In genomic region chr10:30432631-30433285, GRCh38 we compare ENCODE assay signal across 7 cellular contexts. TPM values are rescaled to one million over a fixed set of nuclear protein-coding genes. Genes with fewer than 3 reads are reported as not detected.
DNase-seq lines count a peak whose midpoint lies in the region; ATAC-seq and TF ChIP-seq lines count a peak whose summit lies in the region.

No MANE protein-coding gene starts in this region.

- no peaks in the 10 kb centered on the region for H3K27me3 ChIP-seq in hepatocyte

- no peaks in the 10 kb centered on the region for H3K9me3 Mint-ChIP-seq in activated CD8-positive, alpha-beta T cell treated with anti-CD3 and anti-CD28 coated beads, Interleukin-2, amount 10 ng/mL, durations not matched to agents 7 days and 5 days (ENCODE audit: insufficient read depth)

- peak overlapping the region; percentile 52 for H2AFZ ChIP-seq in hepatocyte

- H3K27ac ChIP-seq in hepatocyte: peak overlapping the region; percentile 98
- peak overlapping the region; percentile 69 to 100 (median 97) for H3K27ac ChIP-seq in skin epidermis

- POLR2A ChIA-PET in activated CD8-positive, alpha-beta T cell treated with anti-CD3 and anti-CD28 coated beads, Interleukin-2, amount 10 ng/mL, durations not matched to agents 7 days and 5 days (lab: Charles Lee): interaction anchor here (1.2 to 3.2 kb wide), 5 partner anchors 9 to 100 kb away, joined by 3 to 21 read pairs (median 6); no protein-coding TSS in a partner anchor

- peak overlapping the region; percentile 81 for H3K4me3 ChIP-seq in hepatocyte
- peak overlapping the region; percentile 69 to 98 (median 84) for H3K4me3 ChIP-seq in skin epidermis

- H3K4me1 Mint-ChIP-seq in activated CD8-positive, alpha-beta T cell treated with anti-CD3 and anti-CD28 coated beads, Interleukin-2, amount 10 ng/mL, durations not matched to agents 7 days and 5 days (ENCODE audit: low read depth): peaks cover 59% of the 10 kb centered on the region

- peak overlapping the region; percentile 86 for H3K27ac Mint-ChIP-seq in activated CD8-positive, alpha-beta T cell treated with anti-CD3 and anti-CD28 coated beads, Interleukin-2, amount 10 ng/mL, durations not matched to agents 7 days and 5 days

- peak overlapping the region; percentile 92 for H3K4me3 Mint-ChIP-seq in activated CD8-positive, alpha-beta T cell treated with anti-CD3 and anti-CD28 coated beads, Interleukin-2, amount 10 ng/mL, durations not matched to agents 7 days and 5 days

- H3K4me1 ChIP-seq in hepatocyte (ENCODE audit: insufficient read depth): peaks cover 23% of the 10 kb centered on the region

- 40% methylated on average over 28 of the region's 32 CpGs for WGBS in hepatocyte (ENCODE audit: low lambda C conversion rate, missing lambda C conversion rate)

- H3K9me3 ChIP-seq in hepatocyte (ENCODE audit: low read depth): no peaks in the 10 kb centered on the region

- no peaks in the 10 kb centered on the region for H3K36me3 ChIP-seq in hepatocyte (replicated peaks; ENCODE audit: insufficient read depth, low read depth)

- no peaks in the 10 kb centered on the region for H3K27me3 Mint-ChIP-seq in activated CD8-positive, alpha-beta T cell treated with anti-CD3 and anti-CD28 coated beads, Interleukin-2, amount 10 ng/mL, durations not matched to agents 7 days and 5 days (ENCODE audit: low read depth)

- H3K79me2 ChIP-seq in hepatocyte: peaks cover 21% of the 10 kb centered on the region

- H3K9me2 ChIP-seq in hepatocyte (replicated peaks; ENCODE audit: insufficient read depth): no peaks in the 10 kb centered on the region

- no peak for DNase-seq in activated CD8-positive, alpha-beta T cell treated with anti-CD3 and anti-CD28 coated beads, Interleukin-2, amount 10 ng/mL, durations not matched to agents 7 days and 5 days
- DNase-seq in hepatocyte (ENCODE audit: low spot score) (no peak), NCI-H510A (lab: John Stamatoyannopoulos, UW) (no peak), NCI-H1694 treated with DMSO at 0.1 percent for 48 hours (lab: John Stamatoyannopoulos, UW) (no peak)

- peak overlapping the region; percentile 84 for H3K4me2 ChIP-seq in hepatocyte

- peak; percentile 2 for TF ChIP-seq CTCF in hepatocyte (IDR thresholded peaks at IDR 0.05; ENCODE audit: poor library complexity)

- CTCF ChIA-PET in activated CD8-positive, alpha-beta T cell treated with anti-CD3 and anti-CD28 coated beads, Interleukin-2, amount 10 ng/mL, durations not matched to agents 7 days and 5 days (lab: Charles Lee): interaction anchor here (0.7 to 2.7 kb wide), 12 partner anchors 10 to 158 kb away, joined by 3 to 9 read pairs (median 4); no protein-coding TSS in a partner anchor

- peaks cover 27% of the 10 kb centered on the region for H3K36me3 Mint-ChIP-seq in activated CD8-positive, alpha-beta T cell treated with anti-CD3 and anti-CD28 coated beads, Interleukin-2, amount 10 ng/mL, durations not matched to agents 7 days and 5 days (ENCODE audit: low read depth)

- ATAC-seq in GM18909 (IDR thresholded peaks at IDR 0.05; ENCODE audit: poor library complexity, unreplicated experiment) (peak; percentile 7), HG02885 (IDR thresholded peaks at IDR 0.05; ENCODE audit: poor library complexity, unreplicated experiment) (peak; percentile 7)
- no peak for ATAC-seq in activated CD8-positive, alpha-beta T cell treated with anti-CD3 and anti-CD28 coated beads, Interleukin-2, amount 10 ng/mL, durations not matched to agents 7 days and 5 days

- peaks cover 5% of the 10 kb centered on the region for H4K20me1 ChIP-seq in hepatocyte (ENCODE audit: insufficient read depth, poor library complexity, severe bottlenecking)

RNA-seq across cellular contexts. Expression of gene MAP3K8, which starts 1.2 kb away (rescaled TPM):
- total RNA-seq in activated CD8-positive, alpha-beta T cell treated with anti-CD3 and anti-CD28 coated beads, Interleukin-2, amount 10 ng/mL, durations not matched to agents 7 days and 5 days: 10 to 100 TPM; 26.0 to 27.7 TPM
- 15.5 and 23.0 TPM in 2 replicates for total RNA-seq in hepatocyte
- 37.9 and 40.0 TPM in 2 replicates for polyA plus RNA-seq in hepatocyte
